8 cellular contexts compared by ENCODE assay signal in genomic region chr19:4229179-4229931, GRCh38. TPM values are rescaled to one million over a fixed set of nuclear protein-coding genes. Genes with fewer than 3 reads are reported as not detected.
DNase-seq lines count a peak whose midpoint lies in the region; ATAC-seq and TF ChIP-seq lines count a peak whose summit lies in the region.

Gene EBI3, plus strand, starts transcription at chr19:4229523. Its CDS starts 28 bp downstream, at chr19:4229551.

- peak within 1 kb of the TSS in 3 of 10 experiments; percentile 45 to 52 (median 48); a peak in 7 of 20 replicates for H3K4me3 ChIP-seq in BLaER1 treated with 17β-estradiol and CSF1 and Interleukin-3, amounts not matched to agents 10 nM and 100 nM
- peak within 1 kb of the TSS; percentile 37 for H3K4me3 ChIP-seq in iPS-15b (ENCODE audit: low read depth, low read length)
- H3K4me3 ChIP-seq in gastrocnemius medialis, result no peak within 1 kb of the TSS

- in situ Hi-C loops in gastrocnemius medialis (cut with MboI; ENCODE audit: low sequenced_read_pairs in 4 of 4), result no loop called here

- peak; percentile 79 for DNase-seq in activated CD8-positive, alpha-beta memory T cell treated with anti-CD3 and anti-CD28 coated beads, Interleukin-2, amount 50 U/mL, for 48 hours
- DNase-seq in stimulated activated CD8-positive, alpha-beta memory T cell treated with anti-CD3 and anti-CD28 coated beads, Interleukin-7, amount 100 ng/mL, for 48 hours (ENCODE audit: extremely low read depth in 1 of 2, low read depth in 1 of 2), result peak; percentile 43 to 59
- no peak for DNase-seq in gastrocnemius medialis
- no peak for DNase-seq in occipital lobe (lab: John Stamatoyannopoulos, UW)

- H3K36me3 ChIP-seq in BLaER1 treated with 17β-estradiol and CSF1 and Interleukin-3, amounts not matched to agents 10 nM and 100 nM, result peaks cover 0 to 4% (median 0%) of the 10 kb centered on the region in 11 experiments; a peak in 2 of 22 replicates
- H3K36me3 ChIP-seq in iPS-15b (ENCODE audit: control insufficient read depth, insufficient read depth, low read length), result no peaks in the 10 kb centered on the region
- no peaks in the 10 kb centered on the region for H3K36me3 ChIP-seq in gastrocnemius medialis

- TF ChIP-seq CTCF in gastrocnemius medialis (IDR thresholded peaks at IDR 0.05 in 4 of 5, conservative IDR thresholded peaks at IDR 0.05 in 1 of 5), result no peak

- H3K27me3 ChIP-seq in BLaER1 treated with 17β-estradiol and CSF1 and Interleukin-3, amounts not matched to agents 10 nM and 100 nM, result no peaks in the 10 kb centered on the region
- H3K27me3 ChIP-seq in iPS-15b (ENCODE audit: control insufficient read depth, insufficient read depth, low read length) (peaks cover 4% of the 10 kb centered on the region), gastrocnemius medialis (peaks cover 40 to 49% (median 48%) of the 10 kb centered on the region in 3 donors)

- no peak for TF ChIP-seq POLR2A in gastrocnemius medialis (IDR thresholded peaks at IDR 0.05)

- peaks cover 0 to 1% (median 0%) of the 10 kb centered on the region in 11 experiments; a peak in 1 of 22 replicates for H4K20me1 ChIP-seq in BLaER1 treated with 17β-estradiol and CSF1 and Interleukin-3, amounts not matched to agents 10 nM and 100 nM

- H3K4me2 ChIP-seq in BLaER1 treated with 17β-estradiol and CSF1 and Interleukin-3, amounts not matched to agents 10 nM and 100 nM, result peak within 1 kb of the TSS; percentile 56 to 92 (median 75)

- ATAC-seq in GM19025 (IDR thresholded peaks at IDR 0.05; ENCODE audit: low read depth, unreplicated experiment) (peak; percentile 54), HG03159 (IDR thresholded peaks at IDR 0.05; ENCODE audit: unreplicated experiment) (peak; percentile 64), gastrocnemius medialis (no peak)

- H3K9me3 ChIP-seq in BLaER1 treated with 17β-estradiol and CSF1 and Interleukin-3, amounts not matched to agents 10 nM and 100 nM (replicated peaks in 1 of 11), result no peaks in the 10 kb centered on the region
- no peaks in the 10 kb centered on the region for H3K9me3 ChIP-seq in iPS-15b (ENCODE audit: control insufficient read depth, insufficient read depth, low read length)
- H3K9me3 ChIP-seq in gastrocnemius medialis, result no peaks in the 10 kb centered on the region

- peak within 1 kb of the TSS in 5 of 11 experiments; percentile 35 to 67 (median 58); a peak in 9 of 22 replicates for H3K27ac ChIP-seq in BLaER1 treated with 17β-estradiol and CSF1 and Interleukin-3, amounts not matched to agents 10 nM and 100 nM
- H3K27ac ChIP-seq in gastrocnemius medialis, result no peak within 1 kb of the TSS

- intact Hi-C loops in gastrocnemius medialis (cut with DNase I; ENCODE audit: low total_unique reads), result no loop called here

- H3K4me1 ChIP-seq in BLaER1 treated with 17β-estradiol and CSF1 and Interleukin-3, amounts not matched to agents 10 nM and 100 nM, result peaks cover 11 to 49% (median 17%) of the 10 kb centered on the region in 10 experiments
- peaks cover 4% of the 10 kb centered on the region for H3K4me1 ChIP-seq in iPS-15b (ENCODE audit: control insufficient read depth, insufficient read depth, low read length)
- no peaks in the 10 kb centered on the region for H3K4me1 ChIP-seq in gastrocnemius medialis

- peak within 1 kb of the TSS in 10 of 11 experiments; percentile 2 to 68 (median 48); a peak in 11 of 22 replicates for H3K9ac ChIP-seq in BLaER1 treated with 17β-estradiol and CSF1 and Interleukin-3, amounts not matched to agents 10 nM and 100 nM
- no peak within 1 kb of the TSS for H3K9ac ChIP-seq in iPS-15b (ENCODE audit: low read depth, low read length)

RNA-seq across cellular contexts. Expression of gene EBI3, which starts in this region (rescaled TPM):
- total RNA-seq in gastrocnemius medialis, result 1 to 10 TPM in 1 of 4 donors, under 1 TPM in 2, not detected in 1; 0.38 to 1.7 (median 0.85) TPM
- 0.47 TPM for total RNA-seq in occipital lobe

Comparison
In these comparisons a context has a peak if more than half of its experiments do, and no peak if none do; other contexts are left out.
1. ATAC-seq: peak in GM19025 (single experiment) and HG03159 (single experiment); none in gastrocnemius medialis (0 of 2).
2. DNase-seq: peak in activated CD8-positive, alpha-beta memory T cell treated with anti-CD3 and anti-CD28 coated beads, Interleukin-2, amount 50 U/mL, for 48 hours (single experiment) and stimulated activated CD8-positive, alpha-beta memory T cell treated with anti-CD3 and anti-CD28 coated beads, Interleukin-7, amount 100 ng/mL, for 48 hours (2 of 2); none in gastrocnemius medialis (0 of 2) and occipital lobe (single experiment).